9 cellular contexts compared by ENCODE assay signal in the genomic region with DNA sequence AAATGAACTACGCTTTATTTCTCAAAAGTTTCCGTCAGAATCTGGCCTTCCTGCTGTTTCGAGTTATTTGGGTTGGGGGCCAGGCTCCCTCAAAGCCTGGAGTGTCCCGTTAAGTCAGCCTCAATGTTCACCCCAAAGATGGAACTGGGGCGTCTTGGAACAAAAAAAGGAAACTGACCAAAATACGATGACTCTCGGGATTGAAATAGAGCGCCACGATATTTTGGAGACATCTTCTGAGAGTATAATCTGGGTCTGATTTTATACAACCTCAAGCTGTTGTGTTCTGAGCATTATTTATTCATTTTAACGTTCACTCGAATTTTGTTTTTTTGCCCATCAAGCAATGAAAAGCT. TPM values are rescaled to one million over a fixed set of nuclear protein-coding genes. Genes with fewer than 3 reads are reported as not detected.
DNase-seq lines count a peak whose midpoint lies in the region; ATAC-seq and TF ChIP-seq lines count a peak whose summit lies in the region.
"Had no signal": no experiment of that assay in that cellular context is flagged by ENCODE, and none has a peak within 500 bp of the region (broad histone marks: within the 10 kb centered on the region; RNA-seq: fewer than 3 reads in every experiment).

No MANE protein-coding gene starts in this region.

- no peak for DNase-seq in activated CD4-positive, alpha-beta T cell treated with anti-CD3 and anti-CD28 coated beads, Interleukin-2, amount 10 ng/mL, durations not matched to agents 7 days and 5 days
- no peak for DNase-seq in activated CD4-positive, alpha-beta T cell treated with anti-CD3 and anti-CD28 coated beads, Interleukin-2, amount 50 U/mL, for 1 hour
- no peak for DNase-seq in activated T-helper 1 cell treated with anti-CD3 and anti-CD28 coated beads, Interleukin-12 subunit alpha, Interleukin-12 subunit beta, Interleukin-2, Interleukin-4 antibody, amounts not matched to agents 30 ng/mL and 10 ng/mL and 1 ng/mL, durations not matched to agents 14 hours and 24 hours and 36 hours (ENCODE audit: low spot score)
- DNase-seq in glutamatergic neuron (no peak), midbrain (lab: John Stamatoyannopoulos, UW) (no peak), LoVo (ENCODE audit: low spot score) (no peak)
- DNase-seq in stimulated activated effector memory CD8-positive, alpha-beta T cell treated with anti-CD3 and anti-CD28 coated beads, Interleukin-12 subunit alpha, Interleukin-12 subunit beta, amount 100 ng/mL, for 72 hours (ENCODE audit: low spot score in 2 of 2) = no peak

- CTCF ChIA-PET in activated CD4-positive, alpha-beta T cell treated with anti-CD3 and anti-CD28 coated beads, Interleukin-2, amount 10 ng/mL, durations not matched to agents 7 days and 5 days (lab: Charles Lee) = no interaction called here

- H3K27me3 Mint-ChIP-seq in activated CD4-positive, alpha-beta T cell treated with anti-CD3 and anti-CD28 coated beads, Interleukin-2, amount 10 ng/mL, durations not matched to agents 7 days and 5 days = peaks cover 46% of the 10 kb centered on the region
- peaks cover 19% of the 10 kb centered on the region for H3K27me3 Mint-ChIP-seq in activated T-helper 1 cell treated with anti-CD3 and anti-CD28 coated beads, Interleukin-12 subunit alpha, Interleukin-12 subunit beta, Interleukin-2, Interleukin-4 antibody, amounts not matched to agents 30 ng/mL and 10 ng/mL and 1 ng/mL, durations not matched to agents 14 hours and 24 hours and 36 hours (ENCODE audit: insufficient read depth)
- peaks cover 9% of the 10 kb centered on the region for H3K27me3 Mint-ChIP-seq in glutamatergic neuron (ENCODE audit: unreplicated experiment)

- no peak overlapping the region for H3K27ac Mint-ChIP-seq in activated CD4-positive, alpha-beta T cell treated with anti-CD3 and anti-CD28 coated beads, Interleukin-2, amount 10 ng/mL, durations not matched to agents 7 days and 5 days
- no peak overlapping the region for H3K27ac Mint-ChIP-seq in activated T-helper 1 cell treated with anti-CD3 and anti-CD28 coated beads, Interleukin-12 subunit alpha, Interleukin-12 subunit beta, Interleukin-2, Interleukin-4 antibody, amounts not matched to agents 30 ng/mL and 10 ng/mL and 1 ng/mL, durations not matched to agents 14 hours and 24 hours and 36 hours
- peak overlapping the region; percentile 94 for H3K27ac Mint-ChIP-seq in glutamatergic neuron (ENCODE audit: unreplicated experiment)
- no peak overlapping the region for H3K27ac Mint-ChIP-seq in stimulated activated effector memory CD8-positive, alpha-beta T cell treated with anti-CD3 and anti-CD28 coated beads, Interleukin-12 subunit alpha, Interleukin-12 subunit beta, amount 100 ng/mL, for 72 hours

- no peak for ATAC-seq in stimulated activated effector memory CD8-positive, alpha-beta T cell treated with anti-CD3 and anti-CD28 coated beads, Interleukin-12 subunit alpha, Interleukin-12 subunit beta, amount 100 ng/mL, for 72 hours
- ATAC-seq in GM19035 (IDR thresholded peaks at IDR 0.05; ENCODE audit: unreplicated experiment) = no peak

- POLR2A ChIA-PET in activated CD4-positive, alpha-beta T cell treated with anti-CD3 and anti-CD28 coated beads, Interleukin-2, amount 10 ng/mL, durations not matched to agents 7 days and 5 days (lab: Charles Lee) = no interaction called here

- no peaks in the 10 kb centered on the region for H3K9me3 Mint-ChIP-seq in activated CD4-positive, alpha-beta T cell treated with anti-CD3 and anti-CD28 coated beads, Interleukin-2, amount 10 ng/mL, durations not matched to agents 7 days and 5 days
- H3K9me3 Mint-ChIP-seq in activated T-helper 1 cell treated with anti-CD3 and anti-CD28 coated beads, Interleukin-12 subunit alpha, Interleukin-12 subunit beta, Interleukin-2, Interleukin-4 antibody, amounts not matched to agents 30 ng/mL and 10 ng/mL and 1 ng/mL, durations not matched to agents 14 hours and 24 hours and 36 hours = no peaks in the 10 kb centered on the region
- peaks cover 10% of the 10 kb centered on the region for H3K9me3 Mint-ChIP-seq in glutamatergic neuron (ENCODE audit: unreplicated experiment)
- no peaks in the 10 kb centered on the region for H3K9me3 Mint-ChIP-seq in stimulated activated effector memory CD8-positive, alpha-beta T cell treated with anti-CD3 and anti-CD28 coated beads, Interleukin-12 subunit alpha, Interleukin-12 subunit beta, amount 100 ng/mL, for 72 hours

- intact Hi-C loops in activated T-helper 1 cell treated with anti-CD3 and anti-CD28 coated beads, Interleukin-12 subunit alpha, Interleukin-12 subunit beta, Interleukin-2, Interleukin-4 antibody, amounts not matched to agents 30 ng/mL and 10 ng/mL and 1 ng/mL, durations not matched to agents 14 hours and 24 hours and 36 hours (cut with micrococcal nuclease) = loop anchor here (2.0 kb wide), 1 partner anchor 700 kb away; no protein-coding TSS in a partner anchor

- no peaks in the 10 kb centered on the region for H3K36me3 Mint-ChIP-seq in activated CD4-positive, alpha-beta T cell treated with anti-CD3 and anti-CD28 coated beads, Interleukin-2, amount 10 ng/mL, durations not matched to agents 7 days and 5 days (ENCODE audit: low read depth)
- H3K36me3 Mint-ChIP-seq in activated T-helper 1 cell treated with anti-CD3 and anti-CD28 coated beads, Interleukin-12 subunit alpha, Interleukin-12 subunit beta, Interleukin-2, Interleukin-4 antibody, amounts not matched to agents 30 ng/mL and 10 ng/mL and 1 ng/mL, durations not matched to agents 14 hours and 24 hours and 36 hours (ENCODE audit: low read depth) = no peaks in the 10 kb centered on the region
- no peaks in the 10 kb centered on the region for H3K36me3 Mint-ChIP-seq in glutamatergic neuron (ENCODE audit: unreplicated experiment)
- no peaks in the 10 kb centered on the region for H3K36me3 Mint-ChIP-seq in stimulated activated effector memory CD8-positive, alpha-beta T cell treated with anti-CD3 and anti-CD28 coated beads, Interleukin-12 subunit alpha, Interleukin-12 subunit beta, amount 100 ng/mL, for 72 hours

- H3K4me3 Mint-ChIP-seq in activated CD4-positive, alpha-beta T cell treated with anti-CD3 and anti-CD28 coated beads, Interleukin-2, amount 10 ng/mL, durations not matched to agents 7 days and 5 days = peak overlapping the region; percentile 25
- H3K4me3 Mint-ChIP-seq in activated T-helper 1 cell treated with anti-CD3 and anti-CD28 coated beads, Interleukin-12 subunit alpha, Interleukin-12 subunit beta, Interleukin-2, Interleukin-4 antibody, amounts not matched to agents 30 ng/mL and 10 ng/mL and 1 ng/mL, durations not matched to agents 14 hours and 24 hours and 36 hours = peak overlapping the region; percentile 37
- H3K4me3 Mint-ChIP-seq in glutamatergic neuron (ENCODE audit: unreplicated experiment) = peak overlapping the region; percentile 50
- H3K4me3 Mint-ChIP-seq in stimulated activated effector memory CD8-positive, alpha-beta T cell treated with anti-CD3 and anti-CD28 coated beads, Interleukin-12 subunit alpha, Interleukin-12 subunit beta, amount 100 ng/mL, for 72 hours = peak overlapping the region; percentile 38

- peaks cover 5% of the 10 kb centered on the region for H3K4me1 Mint-ChIP-seq in activated CD4-positive, alpha-beta T cell treated with anti-CD3 and anti-CD28 coated beads, Interleukin-2, amount 10 ng/mL, durations not matched to agents 7 days and 5 days
- H3K4me1 Mint-ChIP-seq in activated T-helper 1 cell treated with anti-CD3 and anti-CD28 coated beads, Interleukin-12 subunit alpha, Interleukin-12 subunit beta, Interleukin-2, Interleukin-4 antibody, amounts not matched to agents 30 ng/mL and 10 ng/mL and 1 ng/mL, durations not matched to agents 14 hours and 24 hours and 36 hours (ENCODE audit: low read depth) = no peaks in the 10 kb centered on the region
- H3K4me1 Mint-ChIP-seq in glutamatergic neuron (ENCODE audit: low read depth, unreplicated experiment) = peaks cover 31% of the 10 kb centered on the region
- no peaks in the 10 kb centered on the region for H3K4me1 Mint-ChIP-seq in stimulated activated effector memory CD8-positive, alpha-beta T cell treated with anti-CD3 and anti-CD28 coated beads, Interleukin-12 subunit alpha, Interleukin-12 subunit beta, amount 100 ng/mL, for 72 hours

- TF ChIP-seq CTCF in glutamatergic neuron (IDR thresholded peaks at IDR 0.05; ENCODE audit: partially characterized antibody, unreplicated experiment) = no peak

RNA-seq across cellular contexts. Expression of a gene that starts 28.1 kb away (rescaled TPM):
- total RNA-seq in activated CD4-positive, alpha-beta T cell treated with anti-CD3 and anti-CD28 coated beads, Interleukin-2, amount 10 ng/mL, durations not matched to agents 7 days and 5 days = not detected
- not detected in 2 replicates for total RNA-seq in activated T-helper 1 cell treated with anti-CD3 and anti-CD28 coated beads, Interleukin-12 subunit alpha, Interleukin-12 subunit beta, Interleukin-2, Interleukin-4 antibody, amounts not matched to agents 30 ng/mL and 10 ng/mL and 1 ng/mL, durations not matched to agents 14 hours and 24 hours and 36 hours
- total RNA-seq in glutamatergic neuron (ENCODE audit: unreplicated experiment) = 161 TPM
- total RNA-seq: T-helper 2 cell treated with Interferon-gamma antibody and Interleukin-4, amounts not matched to agents 100 ng/mL and 5 ng/mL, for 36 hours had no signal

RNA-seq across cellular contexts. Expression of a gene that starts 50.5 kb away (rescaled TPM):
- 1,000 to 10,000 TPM; 1,050 to 1,562 TPM for total RNA-seq in activated CD4-positive, alpha-beta T cell treated with anti-CD3 and anti-CD28 coated beads, Interleukin-2, amount 10 ng/mL, durations not matched to agents 7 days and 5 days
- 2,729 and 2,809 TPM in 2 replicates for total RNA-seq in activated T-helper 1 cell treated with anti-CD3 and anti-CD28 coated beads, Interleukin-12 subunit alpha, Interleukin-12 subunit beta, Interleukin-2, Interleukin-4 antibody, amounts not matched to agents 30 ng/mL and 10 ng/mL and 1 ng/mL, durations not matched to agents 14 hours and 24 hours and 36 hours
- 600 TPM for total RNA-seq in glutamatergic neuron (ENCODE audit: unreplicated experiment)

Comparison
In these comparisons a context has a peak if more than half of its experiments do, and no peak if none do; other contexts are left out.
1. RNA of a gene that starts 28.1 kb away (total RNA-seq): 161 TPM in glutamatergic neuron (single experiment); not detected in activated CD4-positive, alpha-beta T cell treated with anti-CD3 and anti-CD28 coated beads, Interleukin-2, amount 10 ng/mL, durations not matched to agents 7 days and 5 days and not detected in activated T-helper 1 cell treated with anti-CD3 and anti-CD28 coated beads, Interleukin-12 subunit alpha, Interleukin-12 subunit beta, Interleukin-2, Interleukin-4 antibody, amounts not matched to agents 30 ng/mL and 10 ng/mL and 1 ng/mL, durations not matched to agents 14 hours and 24 hours and 36 hours; every median in the first group is over 100 times any median in the second.
2. Peak in every context shown above with its lines, with median percentiles within 50 percentile points of each other: H3K4me3 Mint-ChIP-seq.